Comparison of ENCODE assay signal across 26 cellular contexts in the genomic region with DNA sequence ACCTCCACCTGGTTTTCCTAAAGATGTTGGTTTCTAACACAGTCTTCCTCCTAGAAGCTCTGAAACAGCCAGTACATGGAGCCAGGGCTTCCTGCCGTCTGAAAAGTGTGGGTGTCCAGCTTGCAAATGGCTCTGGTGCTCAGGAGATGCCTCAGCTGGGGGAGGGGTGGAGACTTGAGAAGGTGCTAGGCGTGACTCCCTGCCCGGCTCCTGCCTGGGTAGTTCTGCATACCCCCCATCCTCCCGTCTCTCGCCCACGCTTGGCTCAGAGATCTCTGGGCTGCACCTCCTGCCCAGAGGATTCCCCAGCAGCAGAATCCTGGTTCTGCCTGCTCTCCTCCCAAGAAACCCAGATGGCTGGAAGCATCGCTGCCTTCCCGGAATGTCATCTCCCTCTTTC. TPM values are rescaled to one million over a fixed set of nuclear protein-coding genes. Genes with fewer than 3 reads are reported as not detected.
DNase-seq lines count a peak whose midpoint lies in the region; ATAC-seq and TF ChIP-seq lines count a peak whose summit lies in the region.
"Had no signal": no experiment of that assay in that cellular context is flagged by ENCODE, and none has a peak within 500 bp of the region (broad histone marks: within the 10 kb centered on the region; RNA-seq: fewer than 3 reads in every experiment).

No MANE protein-coding gene starts in this region.

- ATAC-seq in sciatic nerve (no peak), upper lobe of right lung (no peak)
- no peak for ATAC-seq in activated CD8-positive, alpha-beta T cell treated with anti-CD3 and anti-CD28 coated beads, Interleukin-2, amount 10 ng/mL, durations not matched to agents 7 days and 5 days
- ATAC-seq: A549, GM23338, Panc1 had no signal

- no peaks in the 10 kb centered on the region for H3K36me3 ChIP-seq in muscle layer of colon (ENCODE audit: insufficient read depth, low read length)
- no peaks in the 10 kb centered on the region for H3K36me3 ChIP-seq in upper lobe of right lung
- H3K36me3 ChIP-seq in stomach, result no peaks in the 10 kb centered on the region
- H3K36me3 ChIP-seq: BLaER1 treated with 17β-estradiol and CSF1 and Interleukin-3, amounts not matched to agents 10 nM and 100 nM; HAP-1 had no signal

- H3K4me3 Mint-ChIP-seq in activated CD8-positive, alpha-beta T cell treated with anti-CD3 and anti-CD28 coated beads, Interleukin-2, amount 10 ng/mL, durations not matched to agents 7 days and 5 days, result no peak overlapping the region
- H3K4me3 Mint-ChIP-seq: CD4-positive, alpha-beta T cell; GM23338; IgD-negative memory B cell had no signal

- peaks cover 3% of the 10 kb centered on the region for H3K27me3 Mint-ChIP-seq in activated CD8-positive, alpha-beta T cell treated with anti-CD3 and anti-CD28 coated beads, Interleukin-2, amount 10 ng/mL, durations not matched to agents 7 days and 5 days (ENCODE audit: low read depth)

- no peak overlapping the region for H3K9ac ChIP-seq in muscle layer of colon (ENCODE audit: low read length)
- H3K9ac ChIP-seq: BLaER1 treated with 17β-estradiol and CSF1 and Interleukin-3, amounts not matched to agents 10 nM and 100 nM; KMS-11 had no signal

- H3K27me3 ChIP-seq in dorsolateral prefrontal cortex (no peaks in the 10 kb centered on the region), muscle layer of colon (ENCODE audit: control insufficient read depth in 1 of 2, insufficient read depth in 2 of 2, low read length in 2 of 2) (no peaks in the 10 kb centered on the region), upper lobe of right lung (no peaks in the 10 kb centered on the region), stomach (no peaks in the 10 kb centered on the region)
- H3K27me3 ChIP-seq: BLaER1 treated with 17β-estradiol and CSF1 and Interleukin-3, amounts not matched to agents 10 nM and 100 nM had no signal

- TF ChIP-seq POLR2A in stomach (IDR thresholded peaks at IDR 0.05), result no peak

- DNase-seq in dorsolateral prefrontal cortex (peak in 6 of 10 donors; percentile 49 to 83 (median 78)), sciatic nerve (ENCODE audit: low spot score) (peak; percentile 39), upper lobe of right lung (peak; percentile 53), iPS-NIHi7 (ENCODE audit: extremely low spot score) (no peak), stomach (no peak)
- no peak for DNase-seq in activated CD8-positive, alpha-beta T cell treated with anti-CD3 and anti-CD28 coated beads, Interleukin-2, amount 10 ng/mL, durations not matched to agents 7 days and 5 days
- DNase-seq: AML-193; CD4-positive, alpha-beta T cell; MM.1S; NCI-H1417; NCI-H1694; NCI-H2081; NCI-H510A; NCI-H69; SHP77 had no signal

- H3K27ac Mint-ChIP-seq in activated CD8-positive, alpha-beta T cell treated with anti-CD3 and anti-CD28 coated beads, Interleukin-2, amount 10 ng/mL, durations not matched to agents 7 days and 5 days, result no peak overlapping the region
- H3K27ac Mint-ChIP-seq: CD4-positive, alpha-beta T cell; GM23338 had no signal

- 79 to 87% (median 85%) methylated on average over 8 of the region's 8 CpGs for WGBS in stomach, 5 donors

- H3K9me3 ChIP-seq in muscle layer of colon (ENCODE audit: low read length) (no peaks in the 10 kb centered on the region), upper lobe of right lung (no peaks in the 10 kb centered on the region), stomach (no peaks in the 10 kb centered on the region)
- H3K9me3 ChIP-seq: A549; BLaER1 treated with 17β-estradiol and CSF1 and Interleukin-3, amounts not matched to agents 10 nM and 100 nM; HAP-1 had no signal

- no peaks in the 10 kb centered on the region for H3K36me3 Mint-ChIP-seq in activated CD8-positive, alpha-beta T cell treated with anti-CD3 and anti-CD28 coated beads, Interleukin-2, amount 10 ng/mL, durations not matched to agents 7 days and 5 days (ENCODE audit: low read depth)

- CTCF ChIA-PET in activated CD8-positive, alpha-beta T cell treated with anti-CD3 and anti-CD28 coated beads, Interleukin-2, amount 10 ng/mL, durations not matched to agents 7 days and 5 days (lab: Charles Lee), result no interaction called here

- no peak for TF ChIP-seq CTCF in dorsolateral prefrontal cortex (IDR thresholded peaks at IDR 0.05 in 54 of 56, conservative IDR thresholded peaks at IDR 0.05 in 2 of 56; ENCODE audit: low read depth in 1 of 56, partially characterized antibody in 56 of 56)
- no peak for TF ChIP-seq CTCF in upper lobe of right lung (IDR thresholded peaks at IDR 0.05)
- TF ChIP-seq CTCF in stomach (IDR thresholded peaks at IDR 0.05), result no peak

- peak overlapping the region in 2 of 59 donors; percentile 2 to 3 for H3K4me3 ChIP-seq in dorsolateral prefrontal cortex
- peak overlapping the region in 1 of 2 donors; percentile 4 for H3K4me3 ChIP-seq in muscle layer of colon (ENCODE audit: low read depth in 1 of 2, low read length in 2 of 2)
- no peak overlapping the region for H3K4me3 ChIP-seq in upper lobe of right lung
- H3K4me3 ChIP-seq in stomach, result no peak overlapping the region
- H3K4me3 ChIP-seq: A549; BLaER1 treated with 17β-estradiol and CSF1 and Interleukin-3, amounts not matched to agents 10 nM and 100 nM; GM23338; HAP-1 had no signal

- POLR2A ChIA-PET in activated CD8-positive, alpha-beta T cell treated with anti-CD3 and anti-CD28 coated beads, Interleukin-2, amount 10 ng/mL, durations not matched to agents 7 days and 5 days (lab: Charles Lee), result no interaction called here

- TF ChIP-seq EP300 in stomach (IDR thresholded peaks at IDR 0.05), result no peak

- H3K4me1 Mint-ChIP-seq in activated CD8-positive, alpha-beta T cell treated with anti-CD3 and anti-CD28 coated beads, Interleukin-2, amount 10 ng/mL, durations not matched to agents 7 days and 5 days (ENCODE audit: low read depth), result no peaks in the 10 kb centered on the region

- no peaks in the 10 kb centered on the region for H3K9me3 Mint-ChIP-seq in activated CD8-positive, alpha-beta T cell treated with anti-CD3 and anti-CD28 coated beads, Interleukin-2, amount 10 ng/mL, durations not matched to agents 7 days and 5 days (ENCODE audit: insufficient read depth)
- H3K9me3 Mint-ChIP-seq: CD4-positive, alpha-beta T cell; GM23338 had no signal

- H3K4me1 ChIP-seq in muscle layer of colon (ENCODE audit: insufficient read depth, low read length), result peaks cover 67% of the 10 kb centered on the region
- H3K4me1 ChIP-seq in upper lobe of right lung, result no peaks in the 10 kb centered on the region
- peaks cover 0 to 14% (median 9%) of the 10 kb centered on the region in 4 donors for H3K4me1 ChIP-seq in stomach
- H3K4me1 ChIP-seq: A549, HAP-1 had no signal

- intact Hi-C loops in dorsolateral prefrontal cortex (cut with DNase I), result loop anchor here in 1 of 2 donors (2.0 kb wide), 1 partner anchor 17 kb away; a partner anchor contains a TSS
- intact Hi-C loops in sciatic nerve (cut with DNase I), result no loop called here
- intact Hi-C loops in upper lobe of right lung (cut with DNase I), result no loop called here
- intact Hi-C loops in stomach (cut with DNase I; ENCODE audit: low total_unique reads), result no loop called here

- H3K27ac ChIP-seq in dorsolateral prefrontal cortex, result peak overlapping the region in 38 of 59 donors; percentile 2 to 87 (median 53)
- H3K27ac ChIP-seq in muscle layer of colon (ENCODE audit: low read depth, low read length), result peak overlapping the region; percentile 24
- no peak overlapping the region for H3K27ac ChIP-seq in upper lobe of right lung
- H3K27ac ChIP-seq in stomach, result no peak overlapping the region
- H3K27ac ChIP-seq: A549; BLaER1 treated with 17β-estradiol and CSF1 and Interleukin-3, amounts not matched to agents 10 nM and 100 nM; HL-60; KMS-11; RWPE1 had no signal

RNA-seq across cellular contexts. Expression of a gene that starts 16.9 kb away (rescaled TPM):
- 10 to 100 TPM; 10.6 to 64.7 (median 29.9) TPM for total RNA-seq in dorsolateral prefrontal cortex
- total RNA-seq in sciatic nerve, result 7.8 TPM
- 0.49 TPM for total RNA-seq in upper lobe of right lung
- not detected for total RNA-seq in activated CD8-positive, alpha-beta T cell treated with anti-CD3 and anti-CD28 coated beads, Interleukin-2, amount 10 ng/mL, durations not matched to agents 7 days and 5 days
- 1 to 10 TPM in 3 of 5 donors, under 1 TPM in 2; under 0.01 to 2.8 (median 1.8) TPM for total RNA-seq in stomach
- polyA plus RNA-seq in stomach, result 1 to 10 TPM in 2 of 3 donors, under 1 TPM in 1; 0.56 to 2.0 (median 1.2) TPM
- total RNA-seq: CD4-positive, alpha-beta T cell; OCI-LY7 had no signal
- polyA plus RNA-seq: A549, IgD-negative memory B cell had no signal

Comparison
In these comparisons a context has a peak if more than half of its experiments do, and no peak if none do; other contexts are left out.
1. DNase-seq: peak in dorsolateral prefrontal cortex (6 of 10), sciatic nerve (single experiment) and upper lobe of right lung (single experiment); none in iPS-NIHi7 (single experiment), activated CD8-positive, alpha-beta T cell treated with anti-CD3 and anti-CD28 coated beads, Interleukin-2, amount 10 ng/mL, durations not matched to agents 7 days and 5 days (single experiment) and stomach (single experiment).
2. H3K27ac ChIP-seq: peak in dorsolateral prefrontal cortex (38 of 59) and muscle layer of colon (single experiment); none in upper lobe of right lung (single experiment) and stomach (0 of 5).